Comparison of ENCODE assay signal across 19 cellular contexts in genomic region chr11:102147031-102147430, GRCh38. TPM values are rescaled to one million over a fixed set of nuclear protein-coding genes. Genes with fewer than 3 reads are reported as not detected.
A peak's percentile ranks its signal among the peaks of the same experiment; 100 is the strongest.
DNase-seq lines count a peak whose midpoint lies in the region; ATAC-seq and TF ChIP-seq lines count a peak whose summit lies in the region.
"Had no signal": no experiment of that assay in that cellular context is flagged by ENCODE, and none has a peak within 500 bp of the region (broad histone marks: within the 10 kb centered on the region; RNA-seq: fewer than 3 reads in every experiment).

No MANE protein-coding gene starts in this region.

- H3K9me3 ChIP-seq in AG04450 (ENCODE audit: control insufficient read depth, insufficient read depth, low read length) (no peaks in the 10 kb centered on the region), HEK293 (ENCODE audit: control insufficient read depth, insufficient read depth, low read depth, low read length) (no peaks in the 10 kb centered on the region), esophagus muscularis mucosa (no peaks in the 10 kb centered on the region), gastrocnemius medialis (no peaks in the 10 kb centered on the region)
- H3K9me3 ChIP-seq: BLaER1 treated with 17β-estradiol and CSF1 and Interleukin-3, amounts not matched to agents 10 nM and 100 nM; Peyer's patch had no signal

- intact Hi-C loops in esophagus muscularis mucosa (cut with DNase I) (no loop called here), gastrocnemius medialis (cut with DNase I; ENCODE audit: low total_unique reads) (no loop called here)

- DNase-seq in AG04450 (ENCODE audit: low read depth, low spot score), result no peak
- no peak for DNase-seq in esophagus muscularis mucosa (ENCODE audit: extremely low spot score)
- no peak for DNase-seq in gastrocnemius medialis
- DNase-seq in activated CD4-positive, alpha-beta T cell treated with anti-CD3 and anti-CD28 coated beads for 4 hours, result no peak
- DNase-seq in central memory CD4-positive, alpha-beta T cell, result no peak
- DNase-seq: Calu3; CD8-positive, alpha-beta T cell; DMS153; H9; NCI-H1417; NCI-H1694 treated with DMSO at 0.1 percent for 48 hours; NCI-H446; NCI-H526; Peyer's patch had no signal

- 54% methylated on average over 4 of the region's 4 CpGs for WGBS in esophagus muscularis mucosa

- no peak for TF ChIP-seq EP300 in esophagus muscularis mucosa (IDR thresholded peaks at IDR 0.05)

- POLR2A ChIA-PET in AG04450 (lab: Yijun Ruan, JAX), result no interaction called here
- POLR2A ChIA-PET in HEK293 (lab: Yijun Ruan, JAX), result no interaction called here

- no peaks in the 10 kb centered on the region for H3K27me3 ChIP-seq in AG04450 (ENCODE audit: control insufficient read depth, insufficient read depth, low read length)
- no peaks in the 10 kb centered on the region for H3K27me3 ChIP-seq in esophagus muscularis mucosa
- H3K27me3 ChIP-seq in gastrocnemius medialis, result no peaks in the 10 kb centered on the region
- H3K27me3 ChIP-seq: Peyer's patch had no signal

- 0 out of 2 replicates have a peak, but pooled peaks have one; percentile 16 for TF ChIP-seq CTCF in AG04450 (IDR thresholded peaks at IDR 0.05; ENCODE audit: low read depth, low read length)
- no peak for TF ChIP-seq CTCF in HEK293 (tag by site-specific recombination; IDR thresholded peaks at IDR 0.05)
- TF ChIP-seq CTCF in esophagus muscularis mucosa (IDR thresholded peaks at IDR 0.05), result peak in 1 of 3 experiments; percentile 8
- no peak for TF ChIP-seq CTCF in gastrocnemius medialis (IDR thresholded peaks at IDR 0.05 in 4 of 5, conservative IDR thresholded peaks at IDR 0.05 in 1 of 5)

- no peak for TF ChIP-seq POLR2A in esophagus muscularis mucosa (IDR thresholded peaks at IDR 0.05; ENCODE audit: low read depth)
- TF ChIP-seq POLR2A in gastrocnemius medialis (IDR thresholded peaks at IDR 0.05), result no peak

- CTCF ChIA-PET in AG04450 (lab: Charles Lee) (interaction anchor here (1.2 to 2.1 kb wide), 3 partner anchors 13 to 286 kb away, joined by 3 to 4 read pairs (median 4); no protein-coding TSS in a partner anchor), HEK293 (lab: Yijun Ruan, JAX) (interaction anchor here (1.1 kb wide), 1 partner anchor 159 kb away, joined by 3 read pairs; no protein-coding TSS in a partner anchor)

- no peaks in the 10 kb centered on the region; the same call in 1 of the 2 replicates for H3K4me1 ChIP-seq in HEK293 (ENCODE audit: control insufficient read depth, insufficient read depth, low read length)
- H3K4me1 ChIP-seq in esophagus muscularis mucosa, result peaks cover 37 to 92% (median 74%) of the 10 kb centered on the region in 4 donors
- peaks cover 45 to 76% of the 10 kb centered on the region in 2 donors for H3K4me1 ChIP-seq in gastrocnemius medialis

- in situ Hi-C loops in gastrocnemius medialis (cut with MboI; ENCODE audit: low sequenced_read_pairs in 4 of 4), result no loop called here

- H3K4me3 ChIP-seq in AG04450 (ENCODE audit: low read depth, low read length) (no peak overlapping the region), HEK293 (ENCODE audit: low read depth, low read length) (no peak overlapping the region), esophagus muscularis mucosa (no peak overlapping the region), gastrocnemius medialis (no peak overlapping the region)
- H3K4me3 ChIP-seq: BLaER1 treated with 17β-estradiol and CSF1 and Interleukin-3, amounts not matched to agents 10 nM and 100 nM; Peyer's patch had no signal

- no peaks in the 10 kb centered on the region for H3K36me3 ChIP-seq in HEK293 (ENCODE audit: control insufficient read depth in 2 of 2, insufficient read depth in 1 of 2, low read length in 2 of 2)
- no peaks in the 10 kb centered on the region for H3K36me3 ChIP-seq in esophagus muscularis mucosa
- H3K36me3 ChIP-seq in gastrocnemius medialis, result no peaks in the 10 kb centered on the region
- H3K36me3 ChIP-seq: BLaER1 treated with 17β-estradiol and CSF1 and Interleukin-3, amounts not matched to agents 10 nM and 100 nM; Peyer's patch had no signal

- H3K27ac ChIP-seq in AG04450 (ENCODE audit: low read depth, low read length), result no peak overlapping the region
- H3K27ac ChIP-seq in HEK293 (ENCODE audit: extremely low read depth, low read depth, low read length), result no peak overlapping the region
- peak overlapping the region; percentile 10 to 77 (median 72) for H3K27ac ChIP-seq in esophagus muscularis mucosa (replicated peaks in 1 of 4)
- H3K27ac ChIP-seq in gastrocnemius medialis, result peak overlapping the region; percentile 14 to 86 (median 54)
- H3K27ac ChIP-seq: BLaER1 treated with 17β-estradiol and CSF1 and Interleukin-3, amounts not matched to agents 10 nM and 100 nM; Peyer's patch had no signal

- ATAC-seq in gastrocnemius medialis (no peak), HG02973 (IDR thresholded peaks at IDR 0.05; ENCODE audit: unreplicated experiment) (no peak)
- ATAC-seq: CD8-positive, alpha-beta T cell had no signal

TF ChIP-seq in HEK293, 187 proteins besides CTCF, POLR2A, EP300 and RAD21:
- TF ChIP-seq GLI4 (tag by site-specific recombination; IDR thresholded peaks at IDR 0.05) (no peak), ZNF175 (tag by site-specific recombination; IDR thresholded peaks at IDR 0.05) (no peak), ZNF350 (tag by site-specific recombination; IDR thresholded peaks at IDR 0.05) (no peak), ZNF624 (tag by site-specific recombination; IDR thresholded peaks at IDR 0.05) (no peak), ZNF530 (tag by site-specific recombination; IDR thresholded peaks at IDR 0.05; ENCODE audit: low read depth) (no peak)
- TF ChIP-seq, protein P1, sequence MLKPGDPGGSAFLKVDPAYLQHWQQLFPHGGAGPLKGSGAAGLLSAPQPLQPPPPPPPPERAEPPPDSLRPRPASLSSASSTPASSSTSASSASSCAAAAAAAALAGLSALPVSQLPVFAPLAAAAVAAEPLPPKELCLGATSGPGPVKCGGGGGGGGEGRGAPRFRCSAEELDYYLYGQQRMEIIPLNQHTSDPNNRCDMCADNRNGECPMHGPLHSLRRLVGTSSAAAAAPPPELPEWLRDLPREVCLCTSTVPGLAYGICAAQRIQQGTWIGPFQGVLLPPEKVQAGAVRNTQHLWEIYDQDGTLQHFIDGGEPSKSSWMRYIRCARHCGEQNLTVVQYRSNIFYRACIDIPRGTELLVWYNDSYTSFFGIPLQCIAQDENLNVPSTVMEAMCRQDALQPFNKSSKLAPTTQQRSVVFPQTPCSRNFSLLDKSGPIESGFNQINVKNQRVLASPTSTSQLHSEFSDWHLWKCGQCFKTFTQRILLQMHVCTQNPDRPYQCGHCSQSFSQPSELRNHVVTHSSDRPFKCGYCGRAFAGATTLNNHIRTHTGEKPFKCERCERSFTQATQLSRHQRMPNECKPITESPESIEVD (tag by site-specific recombination; IDR thresholded peaks at IDR 0.05), result peak; percentile 26
TF ChIP-seq in HEK293: peak in this region for 1.

RNA-seq across cellular contexts. Expression of gene YAP1, which starts 36.8 kb away (rescaled TPM):
- polyA plus RNA-seq in AG04450 (2011; rRNA removed), result 117 and 144 TPM in 2 replicates
- 341 and 355 TPM in 2 replicates for polyA minus RNA-seq in AG04450 (2011; rRNA and poly(A)+ RNA removed)
- total RNA-seq in esophagus muscularis mucosa (100 to 1,000 TPM; 220 to 343 (median 275) TPM), gastrocnemius medialis (10 to 100 TPM; 41.9 to 89.4 (median 72.6) TPM)
- total RNA-seq: CD8-positive, alpha-beta T cell; OCI-LY7 had no signal
- polyA plus RNA-seq: IgD-negative memory B cell had no signal

Comparison
In these comparisons a context has a peak if more than half of its experiments do, and no peak if none do; other contexts are left out.
1. H3K27ac ChIP-seq: peak in esophagus muscularis mucosa (4 of 4) and gastrocnemius medialis (4 of 4); none in AG04450 (single experiment) and HEK293 (single experiment).